Comparison of ENCODE assay signal across 17 cellular contexts in genomic region chr11:14339356-14339755, GRCh38. TPM values are rescaled to one million over a fixed set of nuclear protein-coding genes. Genes with fewer than 3 reads are reported as not detected.
DNase-seq lines count a peak whose midpoint lies in the region; ATAC-seq, FAIRE-seq and TF ChIP-seq lines count a peak whose summit lies in the region.
"Had no signal": no experiment of that assay in that cellular context is flagged by ENCODE, and none has a peak within 500 bp of the region (broad histone marks: within the 10 kb centered on the region; RNA-seq: fewer than 3 reads in every experiment).

No MANE protein-coding gene starts in this region.

- no peak for ATAC-seq in activated CD8-positive, alpha-beta T cell treated with anti-CD3 and anti-CD28 coated beads for 36 hours
- no peak for ATAC-seq in activated CD8-positive, alpha-beta T cell treated with anti-CD3 and anti-CD28 coated beads, Interleukin-2, amount 10 ng/mL, durations not matched to agents 7 days and 5 days
- ATAC-seq: Panc1 had no signal

- TF ChIP-seq POLR2A in spleen (IDR thresholded peaks at IDR 0.05) = no peak

- H3K27ac ChIP-seq in endodermal cell (ENCODE audit: low read depth, low read length) (no peak overlapping the region), spleen (peak overlapping the region in 6 of 8 donors; percentile 9 to 65 (median 34))
- H3K27ac ChIP-seq: 22Rv1 had no signal

- H3K9ac ChIP-seq in endodermal cell (ENCODE audit: extremely low read depth, low read length, poor library complexity, severe bottlenecking) = no peak overlapping the region

- H3K4me3 Mint-ChIP-seq in activated CD8-positive, alpha-beta T cell treated with anti-CD3 and anti-CD28 coated beads for 36 hours = no peak overlapping the region
- H3K4me3 Mint-ChIP-seq in activated CD8-positive, alpha-beta T cell treated with anti-CD3 and anti-CD28 coated beads, Interleukin-2, amount 10 ng/mL, durations not matched to agents 7 days and 5 days = no peak overlapping the region
- no peak overlapping the region for H3K4me3 Mint-ChIP-seq in endodermal cell
- H3K4me3 Mint-ChIP-seq: CD4-positive, alpha-beta T cell had no signal

- H3K9me3 ChIP-seq in endodermal cell (ENCODE audit: control insufficient read depth, low read length) (peaks cover 14% of the 10 kb centered on the region), spleen (peaks cover 0 to 24% (median 14%) of the 10 kb centered on the region in 8 donors)

- H3K27me3 ChIP-seq in endodermal cell (ENCODE audit: control insufficient read depth, insufficient read depth, low read length, poor library complexity, severe bottlenecking) (no peaks in the 10 kb centered on the region), spleen (replicated peaks in 1 of 7) (no peaks in the 10 kb centered on the region)

- H3K4me3 ChIP-seq in endodermal cell (ENCODE audit: low read length) (no peak overlapping the region), spleen (no peak overlapping the region)

- TF ChIP-seq CTCF in activated CD8-positive, alpha-beta T cell treated with anti-CD3 and anti-CD28 coated beads for 36 hours (IDR thresholded peaks at IDR 0.05) = no peak
- TF ChIP-seq CTCF in endodermal cell (conservative IDR thresholded peaks at IDR 0.05) (no peak), spleen (IDR thresholded peaks at IDR 0.05 in 8 of 11, conservative IDR thresholded peaks at IDR 0.05 in 3 of 11) (no peak)

- WGBS in endodermal cell (ENCODE audit: insufficient coverage in 1 of 2, insufficient read length in 1 of 2), 2 experiments = 100% methylated on average over 1 of the region's 1 CpG; no CpG with 5 or more reads in 1 of the 2 experiments
- 46 to 74% (median 70%) methylated on average over 1 of the region's 1 CpG for WGBS in spleen, 5 donors

- POLR2A ChIA-PET in activated CD8-positive, alpha-beta T cell treated with anti-CD3 and anti-CD28 coated beads for 36 hours (lab: Charles Lee) = interaction anchor here (0.6 kb wide), 1 partner anchor 37 kb away, joined by 6 read pairs; no protein-coding TSS in a partner anchor
- POLR2A ChIA-PET in activated CD8-positive, alpha-beta T cell treated with anti-CD3 and anti-CD28 coated beads, Interleukin-2, amount 10 ng/mL, durations not matched to agents 7 days and 5 days (lab: Charles Lee) = no interaction called here

- in situ Hi-C loops in ACHN (cut with HindIII; ENCODE audit: low pct_ligation_motif_present, low pct_unique_long_range_greater_than_20kb, low sequenced_read_pairs) = no loop called here

- H3K36me3 ChIP-seq in endodermal cell (ENCODE audit: control insufficient read depth, insufficient read depth, low read length) = no peaks in the 10 kb centered on the region
- H3K36me3 ChIP-seq in spleen = no peaks in the 10 kb centered on the region

- H3K4me1 Mint-ChIP-seq in activated CD8-positive, alpha-beta T cell treated with anti-CD3 and anti-CD28 coated beads for 36 hours (ENCODE audit: low read depth) = peaks cover 73% of the 10 kb centered on the region
- peaks cover 63% of the 10 kb centered on the region for H3K4me1 Mint-ChIP-seq in activated CD8-positive, alpha-beta T cell treated with anti-CD3 and anti-CD28 coated beads, Interleukin-2, amount 10 ng/mL, durations not matched to agents 7 days and 5 days (ENCODE audit: low read depth)
- H3K4me1 Mint-ChIP-seq in endodermal cell = peaks cover 39% of the 10 kb centered on the region

- peak overlapping the region; percentile 24 for H3K27ac Mint-ChIP-seq in activated CD8-positive, alpha-beta T cell treated with anti-CD3 and anti-CD28 coated beads for 36 hours
- no peak overlapping the region for H3K27ac Mint-ChIP-seq in activated CD8-positive, alpha-beta T cell treated with anti-CD3 and anti-CD28 coated beads, Interleukin-2, amount 10 ng/mL, durations not matched to agents 7 days and 5 days
- peak overlapping the region; percentile 22 for H3K27ac Mint-ChIP-seq in endodermal cell
- H3K27ac Mint-ChIP-seq: CD4-positive, alpha-beta T cell had no signal

- no peaks in the 10 kb centered on the region for H3K27me3 Mint-ChIP-seq in activated CD8-positive, alpha-beta T cell treated with anti-CD3 and anti-CD28 coated beads for 36 hours
- H3K27me3 Mint-ChIP-seq in activated CD8-positive, alpha-beta T cell treated with anti-CD3 and anti-CD28 coated beads, Interleukin-2, amount 10 ng/mL, durations not matched to agents 7 days and 5 days (ENCODE audit: low read depth) = no peaks in the 10 kb centered on the region
- no peaks in the 10 kb centered on the region for H3K27me3 Mint-ChIP-seq in endodermal cell (ENCODE audit: insufficient read depth)
- H3K27me3 Mint-ChIP-seq: CD4-positive, alpha-beta T cell had no signal

- H3K36me3 Mint-ChIP-seq in activated CD8-positive, alpha-beta T cell treated with anti-CD3 and anti-CD28 coated beads for 36 hours (ENCODE audit: low read depth) = peaks cover 54% of the 10 kb centered on the region
- peaks cover 73% of the 10 kb centered on the region for H3K36me3 Mint-ChIP-seq in activated CD8-positive, alpha-beta T cell treated with anti-CD3 and anti-CD28 coated beads, Interleukin-2, amount 10 ng/mL, durations not matched to agents 7 days and 5 days (ENCODE audit: low read depth)
- peaks cover 11% of the 10 kb centered on the region for H3K36me3 Mint-ChIP-seq in endodermal cell (ENCODE audit: low read depth)

- peaks cover 33% of the 10 kb centered on the region for H3K9me3 Mint-ChIP-seq in activated CD8-positive, alpha-beta T cell treated with anti-CD3 and anti-CD28 coated beads for 36 hours
- peaks cover 42% of the 10 kb centered on the region for H3K9me3 Mint-ChIP-seq in activated CD8-positive, alpha-beta T cell treated with anti-CD3 and anti-CD28 coated beads, Interleukin-2, amount 10 ng/mL, durations not matched to agents 7 days and 5 days (ENCODE audit: insufficient read depth)
- H3K9me3 Mint-ChIP-seq in endodermal cell = peaks cover 10% of the 10 kb centered on the region

- intact Hi-C loops in activated CD8-positive, alpha-beta T cell treated with anti-CD3 and anti-CD28 coated beads for 36 hours (cut with micrococcal nuclease) = no loop called here
- intact Hi-C loops in spleen (cut with DNase I; ENCODE audit: low total_unique reads) = no loop called here

- H3K4me1 ChIP-seq in endodermal cell (ENCODE audit: control insufficient read depth, insufficient read depth, low read length) = peaks cover 2% of the 10 kb centered on the region
- peaks cover 0 to 93% (median 39%) of the 10 kb centered on the region in 6 donors for H3K4me1 ChIP-seq in spleen

- FAIRE-seq in RCC 7860 (lab: Jason Lieb, UNC) = peak; percentile 16

- no peak for DNase-seq in activated CD8-positive, alpha-beta T cell treated with anti-CD3 and anti-CD28 coated beads for 36 hours
- no peak for DNase-seq in activated CD8-positive, alpha-beta T cell treated with anti-CD3 and anti-CD28 coated beads, Interleukin-2, amount 10 ng/mL, durations not matched to agents 7 days and 5 days
- DNase-seq in RCC 7860 (ENCODE audit: low spot score) (no peak), endodermal cell (no peak), spleen (no peak), ACHN (no peak), AML-193 (lab: John Stamatoyannopoulos, UW) (no peak), cortex of kidney (lab: John Stamatoyannopoulos, UW) (no peak)
- DNase-seq: Calu3; CD4-positive, alpha-beta T cell; NCI-H1417 treated with DMSO at 0.1 percent for 48 hours; NCI-H2029; NCI-H2171 treated with DMSO at 0.1 percent for 48 hours; NCI-H510A; SHP77 had no signal

- CTCF ChIA-PET in activated CD8-positive, alpha-beta T cell treated with anti-CD3 and anti-CD28 coated beads for 36 hours (lab: Charles Lee) = interaction anchor here (1.0 to 1.8 kb wide), 4 partner anchors 31 to 116 kb away, joined by 3 to 6 read pairs (median 3); no protein-coding TSS in a partner anchor
- CTCF ChIA-PET in activated CD8-positive, alpha-beta T cell treated with anti-CD3 and anti-CD28 coated beads, Interleukin-2, amount 10 ng/mL, durations not matched to agents 7 days and 5 days (lab: Charles Lee) = interaction anchor here (0.6 to 1.9 kb wide), 3 partner anchors 19 to 30 kb away, joined by 3 to 8 read pairs (median 6); no protein-coding TSS in a partner anchor

RNA-seq across cellular contexts. Expression of gene RRAS2, which starts 19.6 kb away (rescaled TPM):
- 10 to 100 TPM; 87.9 to 92.0 TPM for total RNA-seq in activated CD8-positive, alpha-beta T cell treated with anti-CD3 and anti-CD28 coated beads for 36 hours
- total RNA-seq in activated CD8-positive, alpha-beta T cell treated with anti-CD3 and anti-CD28 coated beads, Interleukin-2, amount 10 ng/mL, durations not matched to agents 7 days and 5 days = 10 to 100 TPM; 97.3 to 98.1 TPM
- total RNA-seq in endodermal cell (10 to 100 TPM; 75.1 to 99.7 TPM), spleen (10 to 100 TPM; 28.8 to 45.8 (median 42.0) TPM)
- 48.4 TPM for polyA plus RNA-seq in endodermal cell (2013, experiment 1 of 2)
- polyA plus RNA-seq in endodermal cell (2013, experiment 2 of 2) = 43.3 TPM
- polyA plus RNA-seq in spleen = 10 to 100 TPM; 23.7 to 31.2 (median 27.9) TPM
